Comparison of ENCODE assay signal across 8 cellular contexts in the genomic region with DNA sequence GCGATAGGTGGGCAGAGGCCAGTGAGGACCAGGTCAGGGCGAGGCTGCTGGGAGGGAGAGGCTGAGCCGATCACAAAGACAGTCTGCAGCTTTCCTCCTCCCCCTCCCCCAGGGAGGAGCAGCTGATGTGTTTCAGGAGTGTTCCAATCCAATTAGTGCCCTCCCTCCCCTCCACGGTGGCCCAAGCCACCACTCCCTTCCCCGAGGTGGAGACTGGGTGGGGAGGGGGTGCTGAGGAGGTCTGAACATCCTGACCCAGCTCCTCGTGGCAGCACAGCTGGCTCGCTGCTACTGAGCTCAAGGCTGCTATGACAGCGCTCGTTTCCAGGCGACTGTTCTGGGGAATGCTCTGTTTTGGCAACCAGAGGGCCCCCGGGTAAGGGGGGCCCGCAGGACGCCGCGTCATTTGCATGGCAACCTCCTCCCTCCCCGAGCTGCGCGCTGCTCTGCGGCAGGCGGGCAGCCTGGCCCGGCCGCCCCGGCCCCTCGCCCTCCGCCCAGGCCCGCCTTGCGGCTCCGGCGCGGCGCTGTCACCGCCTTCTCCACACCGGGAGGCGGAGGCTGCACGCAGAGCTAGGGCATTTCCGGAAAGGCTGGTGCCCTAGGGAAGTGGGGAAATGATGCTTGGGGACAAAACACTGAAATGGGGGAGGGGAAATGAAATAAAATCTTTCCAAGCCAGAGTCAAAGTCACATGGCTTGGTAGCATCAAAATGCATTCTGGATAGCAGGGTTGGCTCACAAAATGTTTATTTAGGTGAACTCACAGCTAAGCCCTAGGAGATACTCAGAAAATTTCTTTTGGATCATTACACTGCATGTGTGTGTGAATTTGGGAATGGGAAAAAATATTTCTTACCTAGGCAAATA.
DNase-seq lines count a peak whose midpoint lies in the region; ATAC-seq and TF ChIP-seq lines count a peak whose summit lies in the region.

No MANE protein-coding gene starts in this region.

- H3K9me3 ChIP-seq in lung (ENCODE audit: control insufficient read depth in 2 of 2, insufficient read depth in 1 of 2, low read length in 1 of 2): no peaks in the 10 kb centered on the region

- H3K27ac ChIP-seq in lung (ENCODE audit: low read depth in 1 of 2, low read length in 1 of 2): peak overlapping the region; percentile 83 to 99

- CTCF ChIA-PET in BJ (lab: Yijun Ruan, JAX): interaction anchor here (0.6 to 3.1 kb wide), 4 partner anchors 24 to 82 kb away, joined by 3 to 14 read pairs (median 4); no protein-coding TSS in a partner anchor

- WGBS in lung, 2 donors: 1 to 3% methylated on average over 33 to 36 of the region's 36 CpGs

- peaks cover 1% of the 10 kb centered on the region; the same call in 1 of the 2 replicates for H3K27me3 ChIP-seq in BJ (ENCODE audit: control insufficient read depth, insufficient read depth, low read length)
- no peaks in the 10 kb centered on the region for H3K27me3 ChIP-seq in lung (ENCODE audit: control insufficient read depth, insufficient read depth)

- peaks cover 4 to 8% of the 10 kb centered on the region in 2 donors for H3K4me1 ChIP-seq in lung (ENCODE audit: control insufficient read depth in 2 of 2, insufficient read depth in 2 of 2, low read length in 2 of 2)

- POLR2A ChIA-PET in BJ (lab: Charles Lee): interaction anchor here (0.5 to 0.6 kb wide), 2 partner anchors 73 to 528 kb away, joined by 3 to 15 read pairs; no protein-coding TSS in a partner anchor

- H3K4me3 ChIP-seq in BJ (ENCODE audit: low read depth, low read length) (peak overlapping the region; percentile 29), lung (no peak overlapping the region)

- ATAC-seq in GM19328 (IDR thresholded peaks at IDR 0.05; ENCODE audit: unreplicated experiment): peak; percentile 68
- ATAC-seq in HG03565 (IDR thresholded peaks at IDR 0.05; ENCODE audit: unreplicated experiment): peak; percentile 73
- ATAC-seq in lung (ENCODE audit: insufficient read depth, low FRiP score): peak; percentile 90

- no peak for TF ChIP-seq CTCF in BJ (IDR thresholded peaks at IDR 0.05; ENCODE audit: insufficient read depth, low read depth, low read length)
- no peak for TF ChIP-seq CTCF in lung (IDR thresholded peaks at IDR 0.05; ENCODE audit: control extremely low read depth, extremely low read depth)

- peak; percentile 78 for DNase-seq in BJ (ENCODE audit: low read depth)
- DNase-seq in NCI-H774 (lab: John Stamatoyannopoulos, UW): peak; percentile 89
- DNase-seq in activated CD8-positive, alpha-beta memory T cell treated with anti-CD3 and anti-CD28 coated beads for 1 hour (ENCODE audit: extremely low read depth in 1 of 2, low read depth in 1 of 2): peak; percentile 50 to 56
- DNase-seq in effector CD4-positive, alpha-beta T cell: peak; percentile 71
- DNase-seq in lung (ENCODE audit: low spot score): peak; percentile 85
- peak; percentile 26 to 37 (median 33) for DNase-seq in stimulated activated CD4-positive, alpha-beta T cell treated with anti-CD3 and anti-CD28 coated beads, TNF-alpha, amount 100 ng/mL, for 1 hour (ENCODE audit: low read depth in 3 of 3, low spot score in 1 of 3)

- no peaks in the 10 kb centered on the region for H3K36me3 ChIP-seq in BJ (ENCODE audit: control insufficient read depth, insufficient read depth, low read length)
- no peaks in the 10 kb centered on the region for H3K36me3 ChIP-seq in lung (ENCODE audit: control insufficient read depth in 2 of 2, insufficient read depth in 2 of 2, low read length in 2 of 2)

Comparison
In these comparisons a context has a peak if more than half of its experiments do, and no peak if none do; other contexts are left out.
1. DNase-seq: peak in every context shown above with its lines; median percentile 89 in NCI-H774; 85 in lung; 78 in BJ; 71 in effector CD4-positive, alpha-beta T cell; 53 in activated CD8-positive, alpha-beta memory T cell treated with anti-CD3 and anti-CD28 coated beads for 1 hour; 33 in stimulated activated CD4-positive, alpha-beta T cell treated with anti-CD3 and anti-CD28 coated beads, TNF-alpha, amount 100 ng/mL, for 1 hour.